In genomic region chr2:3254438-3254941, GRCh38 we compare ENCODE assay signal across 12 cellular contexts.
A peak's percentile ranks its signal among the peaks of the same experiment; 100 is the strongest.
DNase-seq lines count a peak whose midpoint lies in the region; ATAC-seq lines count a peak whose summit lies in the region.
"Had no signal": no experiment of that assay in that cellular context is flagged by ENCODE, and none has a peak within 500 bp of the region (broad histone marks: within the 10 kb centered on the region; RNA-seq: fewer than 3 reads in every experiment).

No MANE protein-coding gene starts in this region.

- peaks cover under 1 to 17% of the 10 kb centered on the region in 2 donors for H3K9me3 Mint-ChIP-seq in stimulated activated naive CD8-positive, alpha-beta T cell treated with anti-CD3 and anti-CD28 coated beads, Interleukin-15, amount 100 ng/mL, for 72 hours

- peaks cover 23% of the 10 kb centered on the region for H3K79me2 ChIP-seq in Karpas-422 (ENCODE audit: low read length)

- H3K27me3 ChIP-seq in Karpas-422 (ENCODE audit: low read length), result no peaks in the 10 kb centered on the region
- H3K27me3 ChIP-seq: tibial nerve had no signal

- no peak overlapping the region for H3K4me3 ChIP-seq in Karpas-422 (ENCODE audit: low read length)
- H3K4me3 ChIP-seq: tibial nerve had no signal

- no peak overlapping the region for H3K27ac Mint-ChIP-seq in stimulated activated naive CD8-positive, alpha-beta T cell treated with anti-CD3 and anti-CD28 coated beads, Interleukin-15, amount 100 ng/mL, for 72 hours
- H3K27ac Mint-ChIP-seq: WTC11 had no signal

- no peak overlapping the region for H3K9ac ChIP-seq in Karpas-422 (ENCODE audit: low read length)
- H3K9ac ChIP-seq: KMS-11 had no signal

- no peak for DNase-seq in stimulated activated naive CD8-positive, alpha-beta T cell treated with anti-CD3 and anti-CD28 coated beads, Interleukin-15, Interleukin-2, amounts not matched to agents 100 U/mL and 50 U/mL, for 24 hours
- DNase-seq in stimulated activated naive CD8-positive, alpha-beta T cell treated with anti-CD3 and anti-CD28 coated beads, Interleukin-15, amount 100 ng/mL, for 72 hours, result no peak
- DNase-seq in Karpas-422 (peak; percentile 50), GF-D8 (lab: John Stamatoyannopoulos, UW) (no peak), iPS-NIHi7 (ENCODE audit: extremely low spot score) (no peak), cerebellar nuclear complex (lab: John Stamatoyannopoulos, UW) (no peak), DMS79 treated with DMSO at 0.1 percent for 48 hours (lab: John Stamatoyannopoulos, UW) (no peak)
- DNase-seq: stimulated activated CD4-positive, alpha-beta T cell treated with anti-CD3 and anti-CD28 coated beads, Interleukin-15, amount 100 ng/mL, for 24 hours had no signal

- H3K36me3 ChIP-seq in Karpas-422 (ENCODE audit: insufficient read depth, low read length), result peaks cover 6% of the 10 kb centered on the region; the same call in 1 of the 2 replicates

- peak; percentile 30 for ATAC-seq in stimulated activated naive CD8-positive, alpha-beta T cell treated with anti-CD3 and anti-CD28 coated beads, Interleukin-15, Interleukin-2, amounts not matched to agents 100 U/mL and 50 U/mL, for 24 hours
- ATAC-seq in stimulated activated naive CD8-positive, alpha-beta T cell treated with anti-CD3 and anti-CD28 coated beads, Interleukin-15, amount 100 ng/mL, for 72 hours, result no peak
- ATAC-seq in HG02840 (IDR thresholded peaks at IDR 0.05; ENCODE audit: low FRiP score, unreplicated experiment), result peak; percentile 69
- ATAC-seq: WTC11 had no signal

- H3K27ac ChIP-seq in Karpas-422 (ENCODE audit: low read length), result peak overlapping the region; percentile 78
- H3K27ac ChIP-seq: KMS-11, tibial nerve had no signal

- H3K4me1 ChIP-seq in Karpas-422 (ENCODE audit: low read length), result peaks cover 16% of the 10 kb centered on the region
- H3K4me1 ChIP-seq: tibial nerve had no signal

- H3K9me3 ChIP-seq in Karpas-422 (ENCODE audit: low read length), result peaks cover 6% of the 10 kb centered on the region; the same call in 1 of the 2 replicates

- no peaks in the 10 kb centered on the region for H4K20me1 ChIP-seq in Karpas-422 (ENCODE audit: insufficient read depth, low read depth, low read length)

- H3K9me2 ChIP-seq in Karpas-422 (replicated peaks; ENCODE audit: insufficient read depth, low read length), result no peaks in the 10 kb centered on the region

- no peaks in the 10 kb centered on the region for H3K27me3 Mint-ChIP-seq in stimulated activated naive CD8-positive, alpha-beta T cell treated with anti-CD3 and anti-CD28 coated beads, Interleukin-15, amount 100 ng/mL, for 72 hours

- H3K4me3 Mint-ChIP-seq in stimulated activated naive CD8-positive, alpha-beta T cell treated with anti-CD3 and anti-CD28 coated beads, Interleukin-15, amount 100 ng/mL, for 72 hours, result no peak overlapping the region
- H3K4me3 Mint-ChIP-seq: WTC11 had no signal

- H3K4me2 ChIP-seq in Karpas-422 (ENCODE audit: low read depth, low read length, poor library complexity, severe bottlenecking), result peak overlapping the region; percentile 2
- H3K4me2 ChIP-seq: KMS-11 had no signal

- peaks cover 9% of the 10 kb centered on the region for H3K4me1 Mint-ChIP-seq in stimulated activated naive CD8-positive, alpha-beta T cell treated with anti-CD3 and anti-CD28 coated beads, Interleukin-15, amount 100 ng/mL, for 72 hours

- no peak overlapping the region for H2AFZ ChIP-seq in Karpas-422 (ENCODE audit: low read length)
